Comparison of ENCODE assay signal across 9 cellular contexts in the genomic region with DNA sequence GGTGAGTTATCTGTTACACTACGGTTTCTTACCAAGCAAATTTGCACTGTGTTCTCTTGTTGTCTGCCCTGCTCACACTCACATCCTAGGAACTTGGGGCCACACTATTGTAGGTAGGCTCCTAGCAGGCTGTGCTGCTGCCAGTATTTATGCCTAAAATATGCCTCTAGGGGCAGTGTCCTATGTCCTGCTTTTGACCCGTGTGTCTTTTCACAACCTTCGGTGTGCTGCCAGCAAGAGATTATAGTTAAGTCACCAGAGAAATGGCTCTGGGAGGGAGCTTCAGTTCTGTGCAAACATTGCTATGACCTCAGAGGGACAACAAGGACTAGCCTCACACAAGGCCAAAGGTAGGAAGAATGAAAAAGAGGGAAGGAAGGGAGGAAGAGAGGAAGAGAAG. TPM values are rescaled to one million over a fixed set of nuclear protein-coding genes. Genes with fewer than 3 reads are reported as not detected.
DNase-seq lines count a peak whose midpoint lies in the region; ATAC-seq and TF ChIP-seq lines count a peak whose summit lies in the region.
"Had no signal": no experiment of that assay in that cellular context is flagged by ENCODE, and none has a peak within 500 bp of the region (broad histone marks: within the 10 kb centered on the region; RNA-seq: fewer than 3 reads in every experiment).

No MANE protein-coding gene starts in this region.

- H3K4me2 ChIP-seq in PC-9: no peak overlapping the region

- no peaks in the 10 kb centered on the region for H3K9me3 ChIP-seq in PC-9 (ENCODE audit: insufficient read depth, low read depth)

- ATAC-seq in GM18499 (IDR thresholded peaks at IDR 0.05; ENCODE audit: insufficient read depth, unreplicated experiment) (peak; percentile 67), HG02642 (IDR thresholded peaks at IDR 0.05; ENCODE audit: poor library complexity, unreplicated experiment) (peak; percentile 80)
- ATAC-seq in activated T-helper 17 cell treated with anti-CD3 and anti-CD28 coated beads, Interleukin-2, amount 50 U/mL, for 72 hours (replicated peaks): no peak

- H3K27me3 ChIP-seq in PC-9 (ENCODE audit: insufficient read depth, low read depth) (no peaks in the 10 kb centered on the region), kidney epithelial cell (ENCODE audit: control insufficient read depth, insufficient read depth, low read length) (no peaks in the 10 kb centered on the region)

- no peak overlapping the region for H3K27ac ChIP-seq in PC-9

- peaks cover 17% of the 10 kb centered on the region for H3K27me3 Mint-ChIP-seq in activated T-helper 17 cell treated with anti-CD3 and anti-CD28 coated beads, Interleukin-2, amount 50 U/mL, for 72 hours

- CTCF ChIA-PET in PC-9 (lab: Charles Lee): no interaction called here

- TF ChIP-seq CTCF in PC-9 (conservative IDR thresholded peaks at IDR 0.05) (peak; percentile 52; the same call in 1 of the 2 replicates), kidney epithelial cell (IDR thresholded peaks at IDR 0.05; ENCODE audit: insufficient read depth, low read length, poor library complexity, severe bottlenecking) (peak; percentile 34)

- H3K9me3 Mint-ChIP-seq in activated T-helper 17 cell treated with anti-CD3 and anti-CD28 coated beads, Interleukin-2, amount 50 U/mL, for 72 hours: no peaks in the 10 kb centered on the region
- H3K9me3 Mint-ChIP-seq: nephron had no signal

- H2AFZ ChIP-seq in PC-9: peak overlapping the region; percentile 32

- intact Hi-C loops in PC-9 (cut with micrococcal nuclease; ENCODE audit: unreplicated experiment): no loop called here

- no peaks in the 10 kb centered on the region for H4K20me1 ChIP-seq in PC-9 (ENCODE audit: insufficient read depth)

- H3K27ac Mint-ChIP-seq in activated T-helper 17 cell treated with anti-CD3 and anti-CD28 coated beads, Interleukin-2, amount 50 U/mL, for 72 hours: no peak overlapping the region
- H3K27ac Mint-ChIP-seq: nephron had no signal

- no peak overlapping the region for H3K4me3 Mint-ChIP-seq in activated T-helper 17 cell treated with anti-CD3 and anti-CD28 coated beads, Interleukin-2, amount 50 U/mL, for 72 hours
- H3K4me3 Mint-ChIP-seq: nephron had no signal

- H3K4me3 ChIP-seq in PC-9 (no peak overlapping the region), kidney epithelial cell (ENCODE audit: low read depth, low read length) (no peak overlapping the region)

- POLR2A ChIA-PET in PC-9 (lab: Charles Lee; ENCODE audit: unreplicated experiment): interaction anchor here (0.6 kb wide), 1 partner anchor 12 kb away, joined by 10 read pairs; no protein-coding TSS in a partner anchor

- H3K36me3 ChIP-seq in PC-9 (ENCODE audit: low read depth): no peaks in the 10 kb centered on the region
- no peaks in the 10 kb centered on the region for H3K36me3 ChIP-seq in kidney epithelial cell (ENCODE audit: control insufficient read depth, insufficient read depth, low read length)

- no peaks in the 10 kb centered on the region for H3K79me2 ChIP-seq in PC-9 (ENCODE audit: low read depth)

- no peaks in the 10 kb centered on the region for H3F3A ChIP-seq in PC-9 (ENCODE audit: insufficient read depth, low read depth)

- peaks cover 3% of the 10 kb centered on the region for H3K4me1 Mint-ChIP-seq in activated T-helper 17 cell treated with anti-CD3 and anti-CD28 coated beads, Interleukin-2, amount 50 U/mL, for 72 hours
- H3K4me1 Mint-ChIP-seq: nephron had no signal

- H3K36me3 Mint-ChIP-seq in activated T-helper 17 cell treated with anti-CD3 and anti-CD28 coated beads, Interleukin-2, amount 50 U/mL, for 72 hours (ENCODE audit: low read depth): no peaks in the 10 kb centered on the region

- BruUV-seq in PC-9 (replicated peaks; lab: Mats Ljungman, UMichigan): no TSS peak

- no peaks in the 10 kb centered on the region; the same call in 1 of the 2 replicates for H3K9me2 ChIP-seq in PC-9 (ENCODE audit: insufficient read depth)

- DNase-seq in PC-9 (peak in 1 of 2 experiments; percentile 51), kidney epithelial cell (ENCODE audit: low read depth) (no peak), putamen (ENCODE audit: low spot score) (no peak), NCI-H1105 (lab: John Stamatoyannopoulos, UW) (no peak)
- DNase-seq in stimulated activated CD4-positive, alpha-beta T cell treated with anti-CD3 and anti-CD28 coated beads, Interleukin-15, amount 100 ng/mL, for 24 hours: no peak

- H3K4me1 ChIP-seq in PC-9 (replicated peaks; ENCODE audit: insufficient read depth): no peaks in the 10 kb centered on the region

RNA-seq across cellular contexts. Expression of gene TAAR5, which starts 8.9 kb away (rescaled TPM):
- not detected in 2 replicates for total RNA-seq in PC-9 (2021)
- total RNA-seq in kidney epithelial cell: not detected in 2 replicates
- total RNA-seq in activated T-helper 17 cell treated with anti-CD3 and anti-CD28 coated beads, Interleukin-2, amount 50 U/mL, for 72 hours: not detected

RNA-seq across cellular contexts. Expression of gene TAAR2, which starts 25.6 kb away (rescaled TPM):
- total RNA-seq in PC-9 (2021) (not detected in 2 replicates), kidney epithelial cell (not detected in 2 replicates)
- not detected for total RNA-seq in activated T-helper 17 cell treated with anti-CD3 and anti-CD28 coated beads, Interleukin-2, amount 50 U/mL, for 72 hours

RNA-seq across cellular contexts. Expression of gene TAAR6, which starts 28.4 kb away (rescaled TPM):
- total RNA-seq in PC-9 (2021): not detected in 2 replicates
- total RNA-seq in kidney epithelial cell: not detected in 2 replicates
- not detected for total RNA-seq in activated T-helper 17 cell treated with anti-CD3 and anti-CD28 coated beads, Interleukin-2, amount 50 U/mL, for 72 hours

RNA-seq across cellular contexts. Expression of gene TAAR8, which starts 46.0 kb away (rescaled TPM):
- not detected in 2 replicates for total RNA-seq in PC-9 (2021)
- total RNA-seq in kidney epithelial cell: not detected in 2 replicates
- total RNA-seq in activated T-helper 17 cell treated with anti-CD3 and anti-CD28 coated beads, Interleukin-2, amount 50 U/mL, for 72 hours: not detected
